In the genomic region with DNA sequence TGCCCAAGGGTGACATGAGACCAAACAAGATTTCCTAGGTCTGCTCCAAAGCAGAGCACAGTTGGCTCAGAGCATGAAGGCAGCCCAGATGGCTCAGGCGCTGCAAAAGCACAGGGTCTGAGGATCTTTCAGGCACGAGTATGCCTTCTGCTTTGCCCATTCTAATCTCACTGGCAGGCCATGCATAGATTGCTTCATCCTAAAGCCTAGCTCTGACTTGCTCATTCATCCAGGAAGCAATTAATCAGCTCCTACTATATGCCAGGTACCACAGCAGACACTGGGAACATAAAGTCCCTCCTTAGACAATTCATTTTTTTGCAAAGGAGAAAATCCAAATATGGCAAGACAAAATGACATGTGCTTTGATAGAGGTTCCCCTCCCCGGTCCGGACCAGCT, we compare ENCODE assay signal across 23 cellular contexts. TPM values are rescaled to one million over a fixed set of nuclear protein-coding genes. Genes with fewer than 3 reads are reported as not detected.
DNase-seq lines count a peak whose midpoint lies in the region; ATAC-seq and TF ChIP-seq lines count a peak whose summit lies in the region.
"Had no signal": no experiment of that assay in that cellular context is flagged by ENCODE, and none has a peak within 500 bp of the region (broad histone marks: within the 10 kb centered on the region; RNA-seq: fewer than 3 reads in every experiment).

No MANE protein-coding gene starts in this region.

- H3K27me3 ChIP-seq in psoas muscle (ENCODE audit: insufficient read depth in 3 of 3, low read length in 2 of 3): no peaks in the 10 kb centered on the region

- peak in 3 of 4 donors; percentile 36 to 43 (median 38) for ATAC-seq in psoas muscle
- ATAC-seq in GM21619 (IDR thresholded peaks at IDR 0.05; ENCODE audit: unreplicated experiment): no peak
- no peak for ATAC-seq in GM18519 (IDR thresholded peaks at IDR 0.05; ENCODE audit: low FRiP score, unreplicated experiment)
- ATAC-seq: A549, GM23338, PC-3 had no signal

- WGBS in psoas muscle, 3 donors: 37 to 61% (median 46%) methylated on average over 4 of the region's 4 CpGs

- TF ChIP-seq CTCF in epithelial cell of esophagus (IDR thresholded peaks at IDR 0.05; ENCODE audit: insufficient read depth, low read depth, low read length, missing control alignments) (no peak), psoas muscle (IDR thresholded peaks at IDR 0.05) (no peak)

- DNase-seq in NOMO-1 treated with dmso at 0.1 percent for 144 hours (lab: John Stamatoyannopoulos, UW; ENCODE audit: unreplicated experiment) (peak; percentile 7), NOMO-1 treated with DMSO at 0.1 percent for 48 hours (lab: John Stamatoyannopoulos, UW; ENCODE audit: unreplicated experiment) (no peak), NCI-H226 (peak; percentile 55), epithelial cell of esophagus (ENCODE audit: low read depth) (peak; percentile 72), psoas muscle (no peak), hypothalamus (lab: John Stamatoyannopoulos, UW) (no peak)
- DNase-seq: CD4-positive, CD25-positive, alpha-beta regulatory T cell; DMS79 treated with DMSO at 0.1 percent for 48 hours; Kasumi-1; MM.1S; NCI-H1105; NCI-H2081 treated with DMSO at 0.1 percent for 48 hours; NCI-H2171 treated with DMSO at 0.1 percent for 48 hours; NCI-H526 treated with DMSO at 0.1 percent for 48 hours; PC-3; SHP77 treated with DMSO at 0.1 percent for 48 hours had no signal

- intact Hi-C loops in psoas muscle (cut with DNase I): no loop called here

- H3K4me3 ChIP-seq in epithelial cell of esophagus (ENCODE audit: low read length) (no peak overlapping the region), psoas muscle (no peak overlapping the region)
- H3K4me3 ChIP-seq: A549, GM23338, HAP-1, SK-N-MC had no signal

- no peaks in the 10 kb centered on the region for H3K4me1 ChIP-seq in psoas muscle
- H3K4me1 ChIP-seq: A549, HAP-1 had no signal

- no peak overlapping the region for H3K27ac ChIP-seq in psoas muscle
- H3K27ac ChIP-seq: A549, SK-N-MC had no signal

- H3K36me3 ChIP-seq in psoas muscle (ENCODE audit: insufficient read depth in 1 of 2, low read depth in 1 of 2): peaks cover 0 to 5% of the 10 kb centered on the region in 2 donors
- H3K36me3 ChIP-seq: HAP-1 had no signal

- H3K9me3 ChIP-seq in psoas muscle: no peaks in the 10 kb centered on the region
- H3K9me3 ChIP-seq: A549, HAP-1 had no signal

RNA-seq across cellular contexts. Expression of a gene that starts 31.2 kb away (rescaled TPM):
- total RNA-seq in psoas muscle: 1 to 10 TPM in 1 of 4 donors, under 1 TPM in 3; 0.38 to 1.1 (median 0.81) TPM
- polyA plus RNA-seq in psoas muscle: under 1 TPM; 0.25 to 0.30 (median 0.28) TPM
- total RNA-seq: RPMI7951 had no signal

RNA-seq across cellular contexts. Expression of a gene that starts 36.6 kb away (rescaled TPM):
- total RNA-seq in psoas muscle: 10 to 100 TPM; 16.7 to 41.7 (median 34.6) TPM
- 10 to 100 TPM in 1 of 3 donors, 1 to 10 TPM in 2; 3.5 to 10.7 (median 8.6) TPM for polyA plus RNA-seq in psoas muscle

RNA-seq across cellular contexts. Expression of a gene that starts 55.4 kb away (rescaled TPM):
- total RNA-seq in psoas muscle: 10 to 100 TPM; 26.7 to 52.6 (median 32.2) TPM
- polyA plus RNA-seq in psoas muscle: 10 to 100 TPM; 26.2 to 52.5 (median 41.4) TPM

Comparison
In these comparisons a context has a peak if more than half of its experiments do, and no peak if none do; other contexts are left out.
1. DNase-seq: peak in NOMO-1 treated with dmso at 0.1 percent for 144 hours (single experiment), NCI-H226 (single experiment) and epithelial cell of esophagus (single experiment); none in NOMO-1 treated with DMSO at 0.1 percent for 48 hours (single experiment), psoas muscle (0 of 2) and hypothalamus (0 of 51).
2. ATAC-seq: peak in psoas muscle (3 of 4); none in GM21619 (single experiment) and GM18519 (single experiment).